Comparison of ENCODE assay signal across 8 cellular contexts in genomic region chr6:170584954-170585498, GRCh38. TPM values are rescaled to one million over a fixed set of nuclear protein-coding genes. Genes with fewer than 3 reads are reported as not detected.
DNase-seq lines count a peak whose midpoint lies in the region; ATAC-seq and TF ChIP-seq lines count a peak whose summit lies in the region.

No MANE protein-coding gene starts in this region.

- H3K9me3 Mint-ChIP-seq in T-helper 1 cell treated with Interleukin-12 subunit alpha and Interleukin-12 subunit beta and Interleukin-4 antibody, amounts not matched to agents 30 μg/mL and 1 μg/mL, for 36 hours, result no peaks in the 10 kb centered on the region
- H3K9me3 Mint-ChIP-seq in T-helper 2 cell treated with Interferon-gamma antibody and Interleukin-4, amounts not matched to agents 5 μg/mL and 100 μg/mL, for 36 hours, result peaks cover 5% of the 10 kb centered on the region
- H3K9me3 Mint-ChIP-seq in glutamatergic neuron (ENCODE audit: unreplicated experiment), result no peaks in the 10 kb centered on the region

- peaks cover 4% of the 10 kb centered on the region for H3K27me3 Mint-ChIP-seq in T-helper 1 cell treated with Interleukin-12 subunit alpha and Interleukin-12 subunit beta and Interleukin-4 antibody, amounts not matched to agents 30 μg/mL and 1 μg/mL, for 36 hours (ENCODE audit: low read depth)
- peaks cover 2% of the 10 kb centered on the region for H3K27me3 Mint-ChIP-seq in T-helper 2 cell treated with Interferon-gamma antibody and Interleukin-4, amounts not matched to agents 5 μg/mL and 100 μg/mL, for 36 hours (ENCODE audit: low read depth)
- no peaks in the 10 kb centered on the region for H3K27me3 Mint-ChIP-seq in glutamatergic neuron (ENCODE audit: unreplicated experiment)

- H3K4me3 Mint-ChIP-seq in T-helper 1 cell treated with Interleukin-12 subunit alpha and Interleukin-12 subunit beta and Interleukin-4 antibody, amounts not matched to agents 30 μg/mL and 1 μg/mL, for 36 hours, result peak overlapping the region; percentile 99
- H3K4me3 Mint-ChIP-seq in T-helper 2 cell treated with Interferon-gamma antibody and Interleukin-4, amounts not matched to agents 5 μg/mL and 100 μg/mL, for 36 hours, result peak overlapping the region; percentile 100
- peak overlapping the region; percentile 99 for H3K4me3 Mint-ChIP-seq in glutamatergic neuron (ENCODE audit: unreplicated experiment)

- no peak for TF ChIP-seq CTCF in glutamatergic neuron (IDR thresholded peaks at IDR 0.05; ENCODE audit: partially characterized antibody, unreplicated experiment)

- in situ Hi-C loops in KBM-7 (cut with MboI; ENCODE audit: low pct_unique_long_range_greater_than_20kb, low sequenced_read_pairs), result no loop called here

- H3K36me3 Mint-ChIP-seq in T-helper 1 cell treated with Interleukin-12 subunit alpha and Interleukin-12 subunit beta and Interleukin-4 antibody, amounts not matched to agents 30 μg/mL and 1 μg/mL, for 36 hours (ENCODE audit: low read depth), result peaks cover 27% of the 10 kb centered on the region
- H3K36me3 Mint-ChIP-seq in T-helper 2 cell treated with Interferon-gamma antibody and Interleukin-4, amounts not matched to agents 5 μg/mL and 100 μg/mL, for 36 hours (ENCODE audit: low read depth), result peaks cover 36% of the 10 kb centered on the region
- H3K36me3 Mint-ChIP-seq in glutamatergic neuron (ENCODE audit: unreplicated experiment), result no peaks in the 10 kb centered on the region

- peak overlapping the region; percentile 92 for H3K27ac Mint-ChIP-seq in T-helper 1 cell treated with Interleukin-12 subunit alpha and Interleukin-12 subunit beta and Interleukin-4 antibody, amounts not matched to agents 30 μg/mL and 1 μg/mL, for 36 hours
- H3K27ac Mint-ChIP-seq in T-helper 2 cell treated with Interferon-gamma antibody and Interleukin-4, amounts not matched to agents 5 μg/mL and 100 μg/mL, for 36 hours, result peak overlapping the region; percentile 94
- peak overlapping the region; percentile 95 for H3K27ac Mint-ChIP-seq in glutamatergic neuron (ENCODE audit: unreplicated experiment)

- DNase-seq in T-helper 1 cell (no peak), glutamatergic neuron (no peak), skeletal muscle cell (ENCODE audit: low read depth) (no peak), KBM-7 (no peak), EL (no peak)
- no peak for DNase-seq in T-helper 2 cell treated with Interferon-gamma antibody and Interleukin-4, amounts not matched to agents 5 μg/mL and 100 μg/mL, for 36 hours (ENCODE audit: low spot score)

- ATAC-seq in HG02938 (IDR thresholded peaks at IDR 0.05; ENCODE audit: unreplicated experiment), result peak; percentile 27

- H3K4me3 ChIP-seq in skeletal muscle cell (ENCODE audit: low read depth, low read length), result peak overlapping the region; percentile 70

- H3K4me1 Mint-ChIP-seq in T-helper 1 cell treated with Interleukin-12 subunit alpha and Interleukin-12 subunit beta and Interleukin-4 antibody, amounts not matched to agents 30 μg/mL and 1 μg/mL, for 36 hours (ENCODE audit: low read depth), result peaks cover 28% of the 10 kb centered on the region
- H3K4me1 Mint-ChIP-seq in T-helper 2 cell treated with Interferon-gamma antibody and Interleukin-4, amounts not matched to agents 5 μg/mL and 100 μg/mL, for 36 hours (ENCODE audit: low read depth), result peaks cover 20% of the 10 kb centered on the region
- H3K4me1 Mint-ChIP-seq in glutamatergic neuron (ENCODE audit: low read depth, unreplicated experiment), result peaks cover 7% of the 10 kb centered on the region

RNA-seq across cellular contexts. Expression of gene PDCD2, which starts 0.6 kb away (rescaled TPM):
- total RNA-seq in glutamatergic neuron (ENCODE audit: unreplicated experiment), result 59.0 TPM

RNA-seq across cellular contexts. Expression of gene TBP, which starts 30.9 kb away (rescaled TPM):
- total RNA-seq in glutamatergic neuron (ENCODE audit: unreplicated experiment), result 19.9 TPM

RNA-seq across cellular contexts. Expression of gene PSMB1, which starts 31.9 kb away (rescaled TPM):
- 149 TPM for total RNA-seq in glutamatergic neuron (ENCODE audit: unreplicated experiment)
